ENCODE assay signal across 22 cellular contexts in the genomic region with DNA sequence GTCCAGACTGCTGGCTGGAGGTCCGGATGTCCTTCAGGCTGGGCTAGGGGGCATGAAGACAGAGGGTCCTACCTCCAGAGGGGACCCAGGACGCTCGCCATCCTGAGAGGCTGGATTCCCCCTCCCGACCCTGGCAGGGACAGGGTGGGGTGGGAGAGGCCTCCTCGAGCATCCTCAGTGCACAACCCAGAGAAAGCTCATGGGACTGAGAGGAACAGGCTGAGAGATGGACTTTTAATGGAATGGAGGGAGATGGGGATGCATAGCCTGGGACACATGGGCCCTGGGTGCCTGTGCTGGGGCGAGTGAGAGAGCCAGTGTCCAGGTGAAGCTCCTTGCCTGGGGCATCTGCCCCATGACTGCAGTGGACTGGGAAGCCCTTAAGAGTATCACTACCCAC. TPM values are rescaled to one million over a fixed set of nuclear protein-coding genes. Genes with fewer than 3 reads are reported as not detected.
DNase-seq lines count a peak whose midpoint lies in the region; ATAC-seq and TF ChIP-seq lines count a peak whose summit lies in the region.
"Had no signal": no experiment of that assay in that cellular context is flagged by ENCODE, and none has a peak within 500 bp of the region (broad histone marks: within the 10 kb centered on the region; RNA-seq: fewer than 3 reads in every experiment).

No MANE protein-coding gene starts in this region.

- H3K27me3 ChIP-seq in osteoblast (ENCODE audit: insufficient read depth, low read length) (no peaks in the 10 kb centered on the region), aorta (ENCODE audit: control insufficient read depth in 1 of 2, insufficient read depth in 2 of 2, low read length in 1 of 2) (peaks cover 0 to 1% of the 10 kb centered on the region in 2 donors)
- H3K27me3 ChIP-seq: BLaER1 had no signal

- H3K27ac Mint-ChIP-seq in stimulated activated naive CD8-positive, alpha-beta T cell treated with anti-CD3 and anti-CD28 coated beads, Interleukin-15, amount 100 ng/mL, for 72 hours = no peak overlapping the region
- H3K27ac Mint-ChIP-seq in T-helper 17 cell = peak overlapping the region; percentile 54
- H3K27ac Mint-ChIP-seq: CD4-positive, alpha-beta T cell; GM23338; H9 had no signal

- DNase-seq in stimulated activated naive CD8-positive, alpha-beta T cell treated with anti-CD3 and anti-CD28 coated beads, Interleukin-15, amount 100 ng/mL, for 72 hours = no peak
- no peak for DNase-seq in stimulated activated naive CD8-positive, alpha-beta T cell treated with anti-CD3 and anti-CD28 coated beads, Interleukin-15, Interleukin-2, amounts not matched to agents 100 U/mL and 50 U/mL, for 24 hours
- DNase-seq in T-helper 17 cell (no peak), osteoblast (ENCODE audit: insufficient read length, low spot score, missing footprints) (peak; percentile 63), aorta (no peak), NCI-H2227 (lab: John Stamatoyannopoulos, UW; ENCODE audit: unreplicated experiment) (no peak), OCI-M2 (lab: John Stamatoyannopoulos, UW; ENCODE audit: unreplicated experiment) (no peak)
- DNase-seq: CD4-positive, alpha-beta T cell; CD8-positive, alpha-beta memory T cell; DMS 273 treated with DMSO at 0.1 percent for 48 hours; DMS79; EL; GF-D8; H9 had no signal

- peaks cover 19% of the 10 kb centered on the region for H3K4me1 Mint-ChIP-seq in stimulated activated naive CD8-positive, alpha-beta T cell treated with anti-CD3 and anti-CD28 coated beads, Interleukin-15, amount 100 ng/mL, for 72 hours
- H3K4me1 Mint-ChIP-seq in T-helper 17 cell = peaks cover 32% of the 10 kb centered on the region
- H3K4me1 Mint-ChIP-seq: GM23338, H9 had no signal

- 59 to 63% methylated on average over 6 of the region's 6 CpGs for WGBS in aorta, 2 donors

- H3K27ac ChIP-seq in osteoblast (ENCODE audit: low read depth, low read length) = no peak overlapping the region
- H3K27ac ChIP-seq in aorta (ENCODE audit: low read depth in 1 of 2, low read length in 2 of 2) = no peak overlapping the region
- H3K27ac ChIP-seq: BLaER1 had no signal

- H3K4me2 ChIP-seq in osteoblast (ENCODE audit: insufficient read depth, low read length) = no peak overlapping the region
- H3K4me2 ChIP-seq: BLaER1, GM23338 had no signal

- H3K4me3 Mint-ChIP-seq in stimulated activated naive CD8-positive, alpha-beta T cell treated with anti-CD3 and anti-CD28 coated beads, Interleukin-15, amount 100 ng/mL, for 72 hours = no peak overlapping the region
- H3K4me3 Mint-ChIP-seq in T-helper 17 cell = no peak overlapping the region
- H3K4me3 Mint-ChIP-seq: CD14-positive monocyte; CD4-positive, alpha-beta T cell; CD8-positive, alpha-beta memory T cell; GM23338; H9 had no signal

- peaks cover 2% of the 10 kb centered on the region for H3K36me3 Mint-ChIP-seq in T-helper 17 cell (ENCODE audit: low read depth)
- H3K36me3 Mint-ChIP-seq: CD14-positive monocyte had no signal

- H3K9me3 ChIP-seq in T-helper 17 cell (ENCODE audit: control insufficient read depth, low read length, poor library complexity, severe bottlenecking) (no peaks in the 10 kb centered on the region), osteoblast (ENCODE audit: low read depth, low read length) (no peaks in the 10 kb centered on the region), aorta (ENCODE audit: control insufficient read depth, low read length) (no peaks in the 10 kb centered on the region)
- H3K9me3 ChIP-seq: BLaER1 had no signal

- no peaks in the 10 kb centered on the region for H3K4me1 ChIP-seq in osteoblast (ENCODE audit: insufficient read depth, low read length)
- H3K4me1 ChIP-seq in aorta (ENCODE audit: control insufficient read depth in 1 of 2, insufficient read depth in 2 of 2, low read length in 2 of 2) = no peaks in the 10 kb centered on the region

- H4K20me1 ChIP-seq in osteoblast (ENCODE audit: insufficient read depth, low read length) = no peaks in the 10 kb centered on the region
- H4K20me1 ChIP-seq: BLaER1 had no signal

- peak; percentile 21 for ATAC-seq in stimulated activated naive CD8-positive, alpha-beta T cell treated with anti-CD3 and anti-CD28 coated beads, Interleukin-15, amount 100 ng/mL, for 72 hours
- ATAC-seq in stimulated activated naive CD8-positive, alpha-beta T cell treated with anti-CD3 and anti-CD28 coated beads, Interleukin-15, Interleukin-2, amounts not matched to agents 100 U/mL and 50 U/mL, for 24 hours = no peak
- ATAC-seq in T-helper 17 cell (no peak), aorta (ENCODE audit: low FRiP score) (peak; percentile 7), HG03442 (IDR thresholded peaks at IDR 0.05; ENCODE audit: unreplicated experiment) (no peak)
- ATAC-seq: GM23338, HCT116 had no signal

- H3K27me3 Mint-ChIP-seq in stimulated activated naive CD8-positive, alpha-beta T cell treated with anti-CD3 and anti-CD28 coated beads, Interleukin-15, amount 100 ng/mL, for 72 hours = peaks cover 28% of the 10 kb centered on the region
- peaks cover 17% of the 10 kb centered on the region for H3K27me3 Mint-ChIP-seq in T-helper 17 cell

- intact Hi-C loops in aorta (cut with DNase I) = no loop called here

- H3K9me3 Mint-ChIP-seq in stimulated activated naive CD8-positive, alpha-beta T cell treated with anti-CD3 and anti-CD28 coated beads, Interleukin-15, amount 100 ng/mL, for 72 hours = no peaks in the 10 kb centered on the region
- H3K9me3 Mint-ChIP-seq: CD4-positive, alpha-beta T cell; CD8-positive, alpha-beta memory T cell had no signal

- H3K36me3 ChIP-seq in osteoblast (ENCODE audit: insufficient read depth, low read length) = no peaks in the 10 kb centered on the region
- H3K36me3 ChIP-seq in aorta (ENCODE audit: control insufficient read depth in 1 of 2, insufficient read depth in 2 of 2, low read length in 1 of 2) = no peaks in the 10 kb centered on the region
- H3K36me3 ChIP-seq: BLaER1 had no signal

- TF ChIP-seq CTCF in osteoblast (IDR thresholded peaks at IDR 0.05; ENCODE audit: extremely low read depth, low read depth, low read length) = no peak

- H2AFZ ChIP-seq in osteoblast (ENCODE audit: low read length) = no peak overlapping the region
- H2AFZ ChIP-seq: GM23338 had no signal

- H3K79me2 ChIP-seq in osteoblast (ENCODE audit: insufficient read depth, low read length) = no peaks in the 10 kb centered on the region

- no peak overlapping the region for H3K4me3 ChIP-seq in osteoblast (ENCODE audit: insufficient read depth, low read length)
- H3K4me3 ChIP-seq in aorta (ENCODE audit: low read length in 2 of 2) = no peak overlapping the region
- H3K4me3 ChIP-seq: BLaER1, GM23338 had no signal

RNA-seq across cellular contexts. Expression of gene ACTL9, which starts 3.1 kb away (rescaled TPM):
- total RNA-seq in T-helper 17 cell (not detected), osteoblast (not detected in 2 replicates), aorta (not detected)
- polyA plus RNA-seq in aorta = not detected
- total RNA-seq: A172; A673; CD4-positive, alpha-beta T cell; CD8-positive, alpha-beta memory T cell; GM23338; H4; H9 had no signal
- polyA plus RNA-seq: CD14-positive monocyte; CD8-positive, alpha-beta memory T cell; GM23338 had no signal

RNA-seq across cellular contexts. Expression of gene OR2Z1, which starts 25.9 kb away (rescaled TPM):
- not detected for total RNA-seq in T-helper 17 cell
- not detected in 2 replicates for total RNA-seq in osteoblast
- total RNA-seq in aorta = not detected
- not detected for polyA plus RNA-seq in aorta
- total RNA-seq: A172; A673; CD4-positive, alpha-beta T cell; CD8-positive, alpha-beta memory T cell; GM23338; H4; H9 had no signal
- polyA plus RNA-seq: CD14-positive monocyte; CD8-positive, alpha-beta memory T cell; GM23338 had no signal

Comparison
In these comparisons a context has a peak if more than half of its experiments do, and no peak if none do; other contexts are left out.
1. ATAC-seq: peak in stimulated activated naive CD8-positive, alpha-beta T cell treated with anti-CD3 and anti-CD28 coated beads, Interleukin-15, amount 100 ng/mL, for 72 hours (single experiment) and aorta (single experiment); none in stimulated activated naive CD8-positive, alpha-beta T cell treated with anti-CD3 and anti-CD28 coated beads, Interleukin-15, Interleukin-2, amounts not matched to agents 100 U/mL and 50 U/mL, for 24 hours (single experiment), T-helper 17 cell (single experiment) and HG03442 (single experiment).